ENCODE assay signal across 8 cellular contexts in the genomic region with DNA sequence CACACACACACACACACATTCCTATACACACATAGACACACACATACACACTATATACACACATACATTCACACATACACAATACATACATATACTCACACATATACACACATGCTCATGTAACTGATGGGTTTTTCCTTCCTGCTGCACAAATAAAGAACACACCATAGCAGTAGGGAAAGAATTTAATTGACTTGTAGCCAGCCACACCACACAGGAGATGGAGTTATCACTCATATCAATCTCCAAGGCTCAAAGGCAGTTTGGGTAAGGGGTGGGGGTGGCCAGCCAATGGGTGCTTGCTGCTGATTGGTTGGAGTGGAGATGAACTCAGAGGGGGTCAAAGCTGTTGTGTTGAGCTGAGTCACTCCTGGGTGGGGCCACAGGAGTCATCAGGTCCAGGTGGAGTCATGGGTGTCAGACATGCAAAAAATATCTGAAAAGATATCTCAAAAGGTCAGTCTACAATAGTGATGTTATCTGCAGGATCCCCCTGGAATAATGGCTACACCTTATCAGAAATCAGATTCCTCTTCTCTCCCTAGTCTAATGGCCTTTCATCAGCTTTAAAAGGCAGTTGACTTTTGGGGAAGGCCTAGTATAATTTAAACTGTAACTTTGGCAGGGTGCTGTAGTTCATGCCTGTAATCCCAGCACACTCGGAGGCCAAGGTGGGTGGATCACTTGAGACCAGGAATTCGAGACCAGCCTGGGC. TPM values are rescaled to one million over a fixed set of nuclear protein-coding genes. Genes with fewer than 3 reads are reported as not detected.
DNase-seq lines count a peak whose midpoint lies in the region; ATAC-seq, FAIRE-seq and TF ChIP-seq lines count a peak whose summit lies in the region.
"Had no signal": no experiment of that assay in that cellular context is flagged by ENCODE, and none has a peak within 500 bp of the region (broad histone marks: within the 10 kb centered on the region; RNA-seq: fewer than 3 reads in every experiment).

No MANE protein-coding gene starts in this region.

- peak; percentile 93 to 96 for ATAC-seq in activated T-cell treated with anti-CD3 and anti-CD28 coated beads, Interleukin-2, amount 50 U/mL, for 72 hours (replicated peaks in 1 of 2)

- no peak for FAIRE-seq in D721Med (lab: Jason Lieb, UNC)

- H3K4me2 ChIP-seq in trophoblast cell (ENCODE audit: low read length): no peak overlapping the region

- H3K36me3 Mint-ChIP-seq in activated T-cell treated with anti-CD3 and anti-CD28 coated beads, Interleukin-2, amount 50 U/mL, for 72 hours (ENCODE audit: insufficient read depth in 2 of 2): no peaks in the 10 kb centered on the region

- H4K12ac ChIP-seq in trophoblast cell (ENCODE audit: low read depth, low read length): no peak overlapping the region

- no peaks in the 10 kb centered on the region for H3K9me3 ChIP-seq in trophoblast cell (ENCODE audit: insufficient read depth, low read depth, low read length)

- H4K8ac ChIP-seq in trophoblast cell (ENCODE audit: low read depth, low read length): no peak overlapping the region

- H2AFZ ChIP-seq in trophoblast cell (ENCODE audit: insufficient read depth, low read length, poor library complexity): no peak overlapping the region

- H3K79me1 ChIP-seq in trophoblast cell (ENCODE audit: low read length): peaks cover 18% of the 10 kb centered on the region

- no peaks in the 10 kb centered on the region for H3K9me3 Mint-ChIP-seq in activated T-cell treated with anti-CD3 and anti-CD28 coated beads, Interleukin-2, amount 50 U/mL, for 72 hours

- H3K4me1 ChIP-seq in trophoblast cell (ENCODE audit: control insufficient read depth in 1 of 2, insufficient read depth in 2 of 2, low read length in 2 of 2): peaks cover 12 to 19% of the 10 kb centered on the region in 2 experiments

- H4K91ac ChIP-seq in trophoblast cell (ENCODE audit: low read depth, low read length): no peak overlapping the region

- DNase-seq in ELR (ENCODE audit: low read depth) (peak; percentile 67), LHCN-M2 (ENCODE audit: low read depth) (peak; percentile 49), trophoblast cell (peak; percentile 44 to 55), DMS153 treated with DMSO at 0.1 percent for 48 hours (lab: John Stamatoyannopoulos, UW; ENCODE audit: unreplicated experiment) (no peak), occipital lobe (lab: John Stamatoyannopoulos, UW) (no peak), D721Med (ENCODE audit: insufficient read length, low spot score) (no peak)
- DNase-seq in activated T-cell treated with anti-CD3 and anti-CD28 coated beads, Interleukin-2, amount 50 U/mL, for 72 hours: peak; percentile 47 to 61
- DNase-seq: NCI-H345 had no signal

- no peak overlapping the region for H2BK12ac ChIP-seq in trophoblast cell (ENCODE audit: low read length)

- no peak overlapping the region for H2BK120ac ChIP-seq in trophoblast cell (ENCODE audit: insufficient read depth, low read length, poor library complexity)

- peaks cover 11% of the 10 kb centered on the region for H3K27me3 Mint-ChIP-seq in activated T-cell treated with anti-CD3 and anti-CD28 coated beads, Interleukin-2, amount 50 U/mL, for 72 hours (ENCODE audit: low read depth)

- H3K14ac ChIP-seq in trophoblast cell (ENCODE audit: low read length): no peak overlapping the region

- no peak overlapping the region for H3K4me3 Mint-ChIP-seq in activated T-cell treated with anti-CD3 and anti-CD28 coated beads, Interleukin-2, amount 50 U/mL, for 72 hours

- H3K27me3 ChIP-seq in trophoblast cell (ENCODE audit: insufficient read depth, low read length): no peaks in the 10 kb centered on the region

- H3K36me3 ChIP-seq in trophoblast cell (ENCODE audit: control insufficient read depth in 1 of 2, insufficient read depth in 2 of 2, low read length in 2 of 2): no peaks in the 10 kb centered on the region

- H3K18ac ChIP-seq in trophoblast cell (ENCODE audit: low read length): no peak overlapping the region

- WGBS in trophoblast cell (ENCODE audit: extremely low coverage, insufficient coverage, insufficient read length): no CpG with 5 or more reads among the region's 2 CpGs

- no peak overlapping the region for H3K4me3 ChIP-seq in trophoblast cell (ENCODE audit: low read depth, low read length)

- no peak overlapping the region for H3K4ac ChIP-seq in trophoblast cell (ENCODE audit: low read depth, low read length)

- no peak overlapping the region for H2AK5ac ChIP-seq in trophoblast cell (ENCODE audit: low read length)

- H3K27ac ChIP-seq in trophoblast cell (ENCODE audit: low read depth, low read length): peak overlapping the region; percentile 41

- peaks cover 11% of the 10 kb centered on the region for H3K4me1 Mint-ChIP-seq in activated T-cell treated with anti-CD3 and anti-CD28 coated beads, Interleukin-2, amount 50 U/mL, for 72 hours (ENCODE audit: low read depth)

- no peak overlapping the region for H3K9ac ChIP-seq in trophoblast cell (ENCODE audit: low read length)

- no peak overlapping the region for H3K27ac Mint-ChIP-seq in activated T-cell treated with anti-CD3 and anti-CD28 coated beads, Interleukin-2, amount 50 U/mL, for 72 hours

- no peak overlapping the region for H3K23ac ChIP-seq in trophoblast cell (ENCODE audit: low read length)

- no peak overlapping the region for H2BK5ac ChIP-seq in trophoblast cell (ENCODE audit: low read depth, low read length, poor library complexity)

- H3K79me2 ChIP-seq in trophoblast cell (ENCODE audit: control insufficient read depth, insufficient read depth, low read length, poor library complexity): no peaks in the 10 kb centered on the region

- TF ChIP-seq CTCF in D721Med (IDR thresholded peaks at IDR 0.05; ENCODE audit: insufficient read depth, missing control alignments): no peak

RNA-seq across cellular contexts. Expression of a gene that starts 46.1 kb away (rescaled TPM):
- total RNA-seq in LHCN-M2 (2014; rRNA removed) (75.1 and 82.6 TPM in 2 replicates), occipital lobe (299 TPM)
- polyA plus RNA-seq in LHCN-M2 (2012): 21.3 TPM
- 100 to 1,000 TPM; 104 to 126 TPM for total RNA-seq in activated T-cell treated with anti-CD3 and anti-CD28 coated beads, Interleukin-2, amount 50 U/mL, for 72 hours
- polyA plus RNA-seq in trophoblast cell (2013): 193 and 206 TPM in 2 replicates

Comparison
In these comparisons a context has a peak if more than half of its experiments do, and no peak if none do; other contexts are left out.
1. DNase-seq: peak in ELR (single experiment), LHCN-M2 (single experiment), activated T-cell treated with anti-CD3 and anti-CD28 coated beads, Interleukin-2, amount 50 U/mL, for 72 hours (2 of 2) and trophoblast cell (2 of 2); none in DMS153 treated with DMSO at 0.1 percent for 48 hours (single experiment), occipital lobe (single experiment) and D721Med (single experiment).